8 cellular contexts compared by ENCODE assay signal in genomic region chr12:66170606-66171005, GRCh38. TPM values are rescaled to one million over a fixed set of nuclear protein-coding genes. Genes with fewer than 3 reads are reported as not detected.
DNase-seq lines count a peak whose midpoint lies in the region; ATAC-seq and TF ChIP-seq lines count a peak whose summit lies in the region.

No MANE protein-coding gene starts in this region.

- peak overlapping the region in 1 of 2 donors; percentile 85 for H3K4me3 ChIP-seq in CD4-positive, alpha-beta memory T cell (ENCODE audit: low read length in 2 of 2)
- peak overlapping the region; percentile 74 for H3K4me3 ChIP-seq in MM.1S (ENCODE audit: low read length)
- H3K4me3 ChIP-seq in colonic mucosa, result peak overlapping the region; percentile 86
- H3K4me3 ChIP-seq in neuronal stem cell (ENCODE audit: low read length in 2 of 2), result peak overlapping the region; percentile 61 to 64

- H3K4me1 Mint-ChIP-seq in CD4-positive, alpha-beta memory T cell, result peaks cover 26 to 50% (median 39%) of the 10 kb centered on the region in 4 donors

- peaks cover 0 to 6% (median 0%) of the 10 kb centered on the region in 8 donors for H3K9me3 Mint-ChIP-seq in CD4-positive, alpha-beta memory T cell

- H3K9ac ChIP-seq in MM.1S (ENCODE audit: low read length) (peak overlapping the region; percentile 80; the same call in 1 of the 2 replicates), colonic mucosa (ENCODE audit: low read depth in 2 of 2, low read length in 2 of 2) (no peak overlapping the region), neuronal stem cell (ENCODE audit: low read depth, low read length, poor library complexity) (no peak overlapping the region)

- no peak overlapping the region for H2BK12ac ChIP-seq in neuronal stem cell (ENCODE audit: low read length)

- no peaks in the 10 kb centered on the region for H4K20me1 ChIP-seq in MM.1S (ENCODE audit: insufficient read depth, low read length)

- H3K4ac ChIP-seq in neuronal stem cell (ENCODE audit: low read length), result no peak overlapping the region

- no peaks in the 10 kb centered on the region for H3K9me2 ChIP-seq in MM.1S (replicated peaks; ENCODE audit: insufficient read depth, low read length)

- intact Hi-C loops in CD4-positive, alpha-beta memory T cell (cut with micrococcal nuclease), result no loop called here
- intact Hi-C loops in colonic mucosa (cut with DNase I), result no loop called here

- H3K23ac ChIP-seq in neuronal stem cell (ENCODE audit: low read depth, low read length, poor library complexity), result no peak overlapping the region

- H3K14ac ChIP-seq in neuronal stem cell (ENCODE audit: low read length), result no peak overlapping the region

- CTCF ChIA-PET in CD4-positive, alpha-beta memory T cell (lab: Charles Lee; ENCODE audit: partially characterized antibody), result no interaction called here

- 100% methylated on average over 1 of the region's 3 CpGs for WGBS in neuronal stem cell (ENCODE audit: extremely low coverage in 2 of 2, insufficient read length in 2 of 2, insufficient replicate concordance in 1 of 2), 2 donors

- no peak for ATAC-seq in HG02884 (IDR thresholded peaks at IDR 0.05; ENCODE audit: unreplicated experiment)

- no peaks in the 10 kb centered on the region for H3K27me3 ChIP-seq in CD4-positive, alpha-beta memory T cell (ENCODE audit: insufficient read depth, low read length)
- no peaks in the 10 kb centered on the region for H3K27me3 ChIP-seq in MM.1S (replicated peaks; ENCODE audit: insufficient read depth, low read length)
- no peaks in the 10 kb centered on the region for H3K27me3 ChIP-seq in colonic mucosa
- no peaks in the 10 kb centered on the region for H3K27me3 ChIP-seq in neuronal stem cell (ENCODE audit: control insufficient read depth in 3 of 3, insufficient read depth in 3 of 3, low read depth in 1 of 3, low read length in 3 of 3)

- H3K36me3 Mint-ChIP-seq in CD4-positive, alpha-beta memory T cell, result peaks cover 22 to 29% of the 10 kb centered on the region in 2 donors

- no peak for TF ChIP-seq CTCF in MM.1S (IDR thresholded peaks at IDR 0.05; ENCODE audit: low read length)
- TF ChIP-seq CTCF in colonic mucosa (IDR thresholded peaks at IDR 0.05), result no peak

- H2BK15ac ChIP-seq in neuronal stem cell (ENCODE audit: low read length), result no peak overlapping the region

- H2AFZ ChIP-seq in MM.1S (ENCODE audit: low read length) (peak overlapping the region; percentile 84; the same call in 1 of the 2 replicates), neuronal stem cell (ENCODE audit: low read length) (no peak overlapping the region)

- peaks cover 36% of the 10 kb centered on the region for H3K79me2 ChIP-seq in MM.1S (ENCODE audit: low read length)

- no peaks in the 10 kb centered on the region for H3K79me1 ChIP-seq in neuronal stem cell (ENCODE audit: low read depth, low read length)

- H2BK5ac ChIP-seq in neuronal stem cell (ENCODE audit: low read length), result no peak overlapping the region

- peak overlapping the region; percentile 95 to 99 (median 98) for H3K27ac Mint-ChIP-seq in CD4-positive, alpha-beta memory T cell

- no peak overlapping the region for H3K27ac ChIP-seq in CD4-positive, alpha-beta memory T cell (ENCODE audit: low read depth, low read length)
- H3K27ac ChIP-seq in MM.1S (ENCODE audit: low read length), result no peak overlapping the region
- peak overlapping the region; percentile 100 for H3K27ac ChIP-seq in colonic mucosa
- no peak overlapping the region for H3K27ac ChIP-seq in neuronal stem cell (replicated peaks; ENCODE audit: low read length)

- H3F3A ChIP-seq in MM.1S (ENCODE audit: insufficient read depth, low read length), result peaks cover 13% of the 10 kb centered on the region

- no peak overlapping the region for H3K18ac ChIP-seq in neuronal stem cell (ENCODE audit: low read length)

- peaks cover 32% of the 10 kb centered on the region for H3K4me1 ChIP-seq in CD4-positive, alpha-beta memory T cell (ENCODE audit: insufficient read depth, low read length)
- H3K4me1 ChIP-seq in MM.1S (ENCODE audit: low read length), result peaks cover 3% of the 10 kb centered on the region; the same call in 1 of the 2 replicates
- no peaks in the 10 kb centered on the region for H3K4me1 ChIP-seq in colonic mucosa
- H3K4me1 ChIP-seq in neuronal stem cell (ENCODE audit: control insufficient read depth in 2 of 2, insufficient read depth in 1 of 2, low read depth in 1 of 2, low read length in 2 of 2), result no peaks in the 10 kb centered on the region

- peak overlapping the region; percentile 91 to 98 (median 96) for H3K4me3 Mint-ChIP-seq in CD4-positive, alpha-beta memory T cell

- no peaks in the 10 kb centered on the region for H3K9me3 ChIP-seq in CD4-positive, alpha-beta memory T cell (ENCODE audit: control insufficient read depth in 1 of 2, low read length in 2 of 2)
- H3K9me3 ChIP-seq in MM.1S (replicated peaks; ENCODE audit: insufficient read depth, low read length), result no peaks in the 10 kb centered on the region
- no peaks in the 10 kb centered on the region for H3K9me3 ChIP-seq in colonic mucosa
- H3K9me3 ChIP-seq in neuronal stem cell (replicated peaks in 1 of 2; ENCODE audit: control insufficient read depth in 2 of 2, insufficient read depth in 1 of 2, low read depth in 1 of 2, low read length in 2 of 2), result peaks cover 0 to 14% of the 10 kb centered on the region in 2 donors

- no peak overlapping the region for H2BK120ac ChIP-seq in neuronal stem cell (ENCODE audit: low read depth, low read length)

- no peak for DNase-seq in CD4-positive, alpha-beta memory T cell
- DNase-seq in MM.1S (no peak), colonic mucosa (no peak), neuronal stem cell (ENCODE audit: low spot score) (no peak), AG20443 (ENCODE audit: low spot score) (no peak), activated gamma-delta T cell treated with Interleukin-2 at 50 U/mL for 16 hours (no peak), islet precursor cell (no peak)

- no peak overlapping the region for H4K91ac ChIP-seq in neuronal stem cell (ENCODE audit: low read depth, low read length, poor library complexity)

- no peaks in the 10 kb centered on the region for H3K36me3 ChIP-seq in CD4-positive, alpha-beta memory T cell (ENCODE audit: insufficient read depth, low read length)
- no peaks in the 10 kb centered on the region for H3K36me3 ChIP-seq in MM.1S (replicated peaks; ENCODE audit: insufficient read depth, low read length)
- H3K36me3 ChIP-seq in colonic mucosa, result no peaks in the 10 kb centered on the region
- no peaks in the 10 kb centered on the region for H3K36me3 ChIP-seq in neuronal stem cell (replicated peaks in 1 of 2; ENCODE audit: control insufficient read depth in 2 of 2, insufficient read depth in 2 of 2, low read length in 2 of 2)

- no peak overlapping the region for H4K8ac ChIP-seq in neuronal stem cell (ENCODE audit: low read depth, low read length)

- H3K27me3 Mint-ChIP-seq in CD4-positive, alpha-beta memory T cell, result peaks cover 2 to 5% of the 10 kb centered on the region in 2 donors

- H3K4me2 ChIP-seq in MM.1S (ENCODE audit: low read depth, low read length), result peak overlapping the region; percentile 62; the same call in 1 of the 2 replicates
- H3K4me2 ChIP-seq in neuronal stem cell (ENCODE audit: insufficient read depth, low read length, poor library complexity, severe bottlenecking), result no peak overlapping the region

- no peak overlapping the region for H2AK5ac ChIP-seq in neuronal stem cell (ENCODE audit: low read depth, low read length)

- POLR2A ChIA-PET in CD4-positive, alpha-beta memory T cell (lab: Charles Lee; ENCODE audit: partially characterized antibody), result interaction anchor here (0.8 to 3.3 kb wide), 4 partner anchors 40 to 132 kb away, joined by 3 to 115 read pairs (median 18); partner anchors contain the start of genes HELB and LLPH

RNA-seq across cellular contexts. Expression of gene TMBIM4, which starts 0.8 kb away (rescaled TPM):
- 100 to 1,000 TPM in 1 of 2 experiments, 10 to 100 TPM in 1; 98.5 to 108 TPM for total RNA-seq in CD4-positive, alpha-beta memory T cell
- polyA plus RNA-seq in CD4-positive, alpha-beta memory T cell, result 100 to 1,000 TPM; 284 to 486 TPM
- total RNA-seq in colonic mucosa, result 100 to 1,000 TPM; 130 to 168 TPM
- polyA plus RNA-seq in neuronal stem cell (2013, experiment 1 of 2), result 48.3 TPM
- 52.4 TPM for polyA plus RNA-seq in neuronal stem cell (2013, experiment 2 of 2)

RNA-seq across cellular contexts. Expression of gene IRAK3, which starts 18.4 kb away (rescaled TPM):
- total RNA-seq in CD4-positive, alpha-beta memory T cell, result under 1 TPM; 0.44 to 0.47 TPM
- polyA plus RNA-seq in CD4-positive, alpha-beta memory T cell, result under 1 TPM in 1 of 2 donors, not detected in 1; 0.14 TPM
- total RNA-seq in colonic mucosa, result 1 to 10 TPM; 3.3 to 3.6 TPM
- polyA plus RNA-seq in neuronal stem cell (2013, experiment 1 of 2), result 0.50 TPM
- polyA plus RNA-seq in neuronal stem cell (2013, experiment 2 of 2), result 0.39 TPM

RNA-seq across cellular contexts. Expression of gene LLPH, which starts 40.1 kb away (rescaled TPM):
- 10 to 100 TPM; 25.8 to 26.4 TPM for total RNA-seq in CD4-positive, alpha-beta memory T cell
- 10 to 100 TPM; 33.9 to 35.9 TPM for polyA plus RNA-seq in CD4-positive, alpha-beta memory T cell
- total RNA-seq in colonic mucosa, result 10 to 100 TPM; 21.0 to 28.5 TPM
- polyA plus RNA-seq in neuronal stem cell (2013, experiment 1 of 2), result 19.7 TPM
- polyA plus RNA-seq in neuronal stem cell (2013, experiment 2 of 2), result 21.1 TPM
